9 cellular contexts compared by ENCODE assay signal in the genomic region with DNA sequence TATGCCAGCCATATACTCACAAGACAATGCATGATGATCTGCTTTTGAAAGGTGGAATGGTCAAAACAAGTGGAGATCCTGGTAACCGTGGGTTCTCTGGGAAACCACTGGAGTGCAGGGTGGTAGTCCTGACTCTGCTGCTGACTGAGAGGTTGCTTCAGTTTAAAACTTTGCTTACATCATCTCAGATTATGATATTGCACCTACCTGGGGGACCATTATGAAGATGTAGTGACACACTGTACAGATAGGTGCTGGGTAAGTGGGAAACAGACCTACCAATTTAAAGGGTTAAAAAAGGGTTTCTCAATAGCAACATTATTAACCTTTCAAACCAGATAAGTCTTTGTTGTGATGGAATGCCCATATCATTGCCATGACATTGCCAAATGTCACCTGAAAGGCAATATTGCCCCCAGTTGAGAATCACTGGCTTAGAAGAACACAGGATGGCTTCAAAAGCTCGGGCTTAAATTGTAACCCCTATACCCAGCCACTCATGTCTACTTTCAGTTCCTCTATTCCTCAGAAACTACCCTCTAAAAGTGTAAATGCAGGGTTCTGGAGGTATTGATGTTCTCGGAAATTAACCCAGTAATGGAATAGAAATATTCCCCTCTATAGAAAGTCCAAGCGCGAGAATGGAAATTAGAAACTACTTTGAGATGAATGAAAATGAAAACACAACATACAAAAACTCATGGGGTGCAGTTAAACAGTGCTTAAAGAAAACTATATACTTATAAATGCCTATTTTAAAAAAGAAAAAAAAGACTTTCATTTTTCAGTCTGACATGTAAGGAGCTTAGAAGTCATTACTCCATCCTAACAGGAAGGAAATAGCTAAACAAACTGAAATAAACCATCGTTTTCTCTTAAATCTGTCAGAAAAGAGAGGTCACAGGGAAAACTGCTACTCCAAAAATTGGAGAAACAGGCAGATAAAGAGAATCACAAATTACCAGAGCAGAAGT.
DNase-seq lines count a peak whose midpoint lies in the region; ATAC-seq lines count a peak whose summit lies in the region.
"Had no signal": no experiment of that assay in that cellular context is flagged by ENCODE, and none has a peak within 500 bp of the region (broad histone marks: within the 10 kb centered on the region; RNA-seq: fewer than 3 reads in every experiment).

No MANE protein-coding gene starts in this region.

- H2BK15ac ChIP-seq in mesenchymal stem cell (ENCODE audit: low read depth, poor library complexity, severe bottlenecking) = no peak overlapping the region

- peak overlapping the region; percentile 12 to 91 (median 90) for H3K27ac Mint-ChIP-seq in IgD-negative memory B cell

- no peak overlapping the region for H2BK5ac ChIP-seq in mesenchymal stem cell (ENCODE audit: low read depth, low read length, poor library complexity, severe bottlenecking)

- no peak overlapping the region for H3K4me3 ChIP-seq in mesenchymal stem cell (ENCODE audit: insufficient read depth in 1 of 2, low read depth in 1 of 2, low read length in 2 of 2)
- H3K4me3 ChIP-seq: GM23248 had no signal

- H3K36me3 Mint-ChIP-seq in IgD-negative memory B cell = no peaks in the 10 kb centered on the region

- ATAC-seq in GM18867 (IDR thresholded peaks at IDR 0.05; ENCODE audit: unreplicated experiment) (peak; percentile 86), GM21737 (IDR thresholded peaks at IDR 0.05; ENCODE audit: unreplicated experiment) (peak; percentile 74)

- H2BK12ac ChIP-seq in mesenchymal stem cell (ENCODE audit: low read length in 2 of 2) = no peak overlapping the region

- no peaks in the 10 kb centered on the region for H3K4me1 ChIP-seq in mesenchymal stem cell (ENCODE audit: control insufficient read depth, insufficient read depth, low read depth, low read length)

- no peak overlapping the region for H2AFZ ChIP-seq in mesenchymal stem cell (ENCODE audit: low read depth, low read length)
- H2AFZ ChIP-seq: GM23248 had no signal

- 50% methylated on average over 2 of the region's 6 CpGs for whole genome bisulfite sequencing in mesenchymal stem cell

- H3K4ac ChIP-seq in mesenchymal stem cell (ENCODE audit: low read depth in 1 of 2, low read length in 2 of 2) = no peak overlapping the region

- H4K91ac ChIP-seq in mesenchymal stem cell (ENCODE audit: low read length) = no peak overlapping the region

- no peaks in the 10 kb centered on the region for H3K36me3 ChIP-seq in mesenchymal stem cell (ENCODE audit: control insufficient read depth in 1 of 2, insufficient read depth in 2 of 2, low read depth in 1 of 2, low read length in 2 of 2)

- H3K9me3 Mint-ChIP-seq in IgD-negative memory B cell = no peaks in the 10 kb centered on the region

- H3K79me1 ChIP-seq in mesenchymal stem cell (replicated peaks; ENCODE audit: low read length, poor library complexity, severe bottlenecking) = no peaks in the 10 kb centered on the region

- H3K23ac ChIP-seq in mesenchymal stem cell (ENCODE audit: low read length in 2 of 2) = no peak overlapping the region

- no peak overlapping the region for H3K9ac ChIP-seq in mesenchymal stem cell (ENCODE audit: low read length)
- H3K9ac ChIP-seq: GM23248 had no signal

- peak; percentile 1 for DNase-seq in mesenchymal stem cell
- DNase-seq in NCI-H526 (lab: John Stamatoyannopoulos, UW) = no peak
- no peak for DNase-seq in DMS 273 (lab: John Stamatoyannopoulos, UW; ENCODE audit: unreplicated experiment)
- no peak for DNase-seq in nucleus accumbens (lab: John Stamatoyannopoulos, UW)
- no peak for DNase-seq in DMS79 treated with DMSO at 0.1 percent for 48 hours (lab: John Stamatoyannopoulos, UW)
- DNase-seq: GM23248 had no signal

- no peak overlapping the region for H2AK5ac ChIP-seq in mesenchymal stem cell (ENCODE audit: low read length, severe bottlenecking)

- H3K18ac ChIP-seq in mesenchymal stem cell (ENCODE audit: low read depth in 1 of 2, low read length in 2 of 2) = peak overlapping the region in 1 of 2 experiments; percentile 43

- H4K8ac ChIP-seq in mesenchymal stem cell (ENCODE audit: low read length) = no peak overlapping the region

- no peak overlapping the region for H3K27ac ChIP-seq in mesenchymal stem cell (ENCODE audit: low read length, poor library complexity, severe bottlenecking)
- H3K27ac ChIP-seq: GM23248 had no signal

- no peak overlapping the region for H2BK120ac ChIP-seq in mesenchymal stem cell (ENCODE audit: low read depth, low read length)

- H3K14ac ChIP-seq in mesenchymal stem cell (ENCODE audit: low read length in 2 of 2) = no peak overlapping the region

- H3K9me3 ChIP-seq in mesenchymal stem cell (ENCODE audit: control insufficient read depth, low read length) = no peaks in the 10 kb centered on the region

- no peaks in the 10 kb centered on the region for H3K27me3 Mint-ChIP-seq in IgD-negative memory B cell

- H3K4me1 Mint-ChIP-seq in IgD-negative memory B cell = peaks cover 25 to 32% (median 27%) of the 10 kb centered on the region in 3 donors

- H3K4me2 ChIP-seq in mesenchymal stem cell (ENCODE audit: low read length, poor library complexity, severe bottlenecking) = no peak overlapping the region

- peaks cover 0 to 9% of the 10 kb centered on the region in 2 experiments for H3K27me3 ChIP-seq in mesenchymal stem cell (ENCODE audit: control insufficient read depth in 1 of 2, insufficient read depth in 1 of 2, low read length in 2 of 2)

- peak overlapping the region; percentile 20 to 90 (median 66) for H3K4me3 Mint-ChIP-seq in IgD-negative memory B cell
